Comparison of ENCODE assay signal across 20 cellular contexts in the genomic region with DNA sequence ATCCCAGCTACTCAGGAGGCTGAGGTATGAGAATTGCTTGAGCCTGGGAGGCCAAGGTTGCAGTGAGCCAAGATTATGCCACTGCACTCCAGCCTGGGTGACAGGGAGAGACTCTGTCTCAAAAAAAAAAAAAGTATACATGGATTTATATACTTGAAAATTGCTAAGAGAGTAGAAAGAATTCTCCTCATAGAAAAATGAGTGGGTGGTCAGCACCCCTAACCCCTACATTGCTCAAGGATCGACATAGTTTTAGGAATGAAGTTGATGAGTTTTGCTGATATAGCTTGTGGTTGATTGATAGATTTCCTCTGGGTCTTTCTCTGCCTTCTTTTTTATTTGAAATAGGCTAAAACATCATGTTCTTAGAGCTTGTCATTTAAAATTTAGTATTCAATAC. TPM values are rescaled to one million over a fixed set of nuclear protein-coding genes. Genes with fewer than 3 reads are reported as not detected.
DNase-seq lines count a peak whose midpoint lies in the region; ATAC-seq and TF ChIP-seq lines count a peak whose summit lies in the region.
"Had no signal": no experiment of that assay in that cellular context is flagged by ENCODE, and none has a peak within 500 bp of the region (broad histone marks: within the 10 kb centered on the region; RNA-seq: fewer than 3 reads in every experiment).

No MANE protein-coding gene starts in this region.

- H3K27ac ChIP-seq in cardiac muscle cell (peak overlapping the region; percentile 12), right cardiac atrium (ENCODE audit: low read length) (no peak overlapping the region), esophagus squamous epithelium (no peak overlapping the region)
- H3K27ac ChIP-seq: BLaER1 had no signal

- no peaks in the 10 kb centered on the region for H3K9me3 Mint-ChIP-seq in memory B cell
- H3K9me3 Mint-ChIP-seq: CD14-positive monocyte; CD4-positive, CD25-positive, alpha-beta regulatory T cell; CD8-positive, alpha-beta memory T cell had no signal

- peaks cover 23% of the 10 kb centered on the region for H3K4me1 ChIP-seq in cardiac muscle cell (ENCODE audit: low read depth)
- H3K4me1 ChIP-seq in right cardiac atrium (ENCODE audit: control insufficient read depth, insufficient read depth, low read length), result no peaks in the 10 kb centered on the region
- H3K4me1 ChIP-seq in esophagus squamous epithelium, result peaks cover 0 to 14% (median 0%) of the 10 kb centered on the region in 3 donors

- H3K27me3 ChIP-seq in cardiac muscle cell (no peaks in the 10 kb centered on the region), right cardiac atrium (ENCODE audit: control insufficient read depth, insufficient read depth) (no peaks in the 10 kb centered on the region), esophagus squamous epithelium (no peaks in the 10 kb centered on the region)
- H3K27me3 ChIP-seq: BE2C, BLaER1 had no signal

- DNase-seq in cardiac muscle cell (ENCODE audit: low read depth in 1 of 2, low spot score in 1 of 2) (no peak), right cardiac atrium (no peak), T-helper 17 cell (no peak), memory B cell (ENCODE audit: low spot score in 2 of 2) (no peak), kidney glomerular epithelial cell (lab: John Stamatoyannopoulos, UW) (no peak), esophagus squamous epithelium (lab: John Stamatoyannopoulos, UW) (no peak)
- DNase-seq: 8988T; ACHN; BE2C; C1 segment of cervical spinal cord; CD4-positive, alpha-beta memory T cell; CD4-positive, CD25-positive, alpha-beta regulatory T cell; CD8-positive, alpha-beta memory T cell; COR-L47; DMS 273 treated with DMSO at 0.1 percent for 48 hours; DMS153; DMS79 treated with DMSO at 0.1 percent for 48 hours; GF-D8 had no signal

- H3K4me3 ChIP-seq in cardiac muscle cell (no peak overlapping the region), right cardiac atrium (ENCODE audit: low read length) (no peak overlapping the region), esophagus squamous epithelium (no peak overlapping the region)
- H3K4me3 ChIP-seq: BLaER1 had no signal

- peak overlapping the region; percentile 86 for H3K27ac Mint-ChIP-seq in T-helper 17 cell
- H3K27ac Mint-ChIP-seq in memory B cell, result peak overlapping the region; percentile 48
- H3K27ac Mint-ChIP-seq: CD14-positive monocyte had no signal

- H3K9me3 ChIP-seq in cardiac muscle cell (ENCODE audit: low read depth) (no peaks in the 10 kb centered on the region), right cardiac atrium (ENCODE audit: control insufficient read depth, low read length) (no peaks in the 10 kb centered on the region), T-helper 17 cell (ENCODE audit: control insufficient read depth, low read length, poor library complexity, severe bottlenecking) (no peaks in the 10 kb centered on the region), esophagus squamous epithelium (no peaks in the 10 kb centered on the region)
- H3K9me3 ChIP-seq: BE2C, BLaER1 had no signal

- peaks cover 8% of the 10 kb centered on the region for H3K36me3 Mint-ChIP-seq in T-helper 17 cell (ENCODE audit: low read depth)
- H3K36me3 Mint-ChIP-seq in memory B cell, result peaks cover 16% of the 10 kb centered on the region

- no peak for ATAC-seq in right cardiac atrium
- ATAC-seq in T-helper 17 cell, result no peak
- no peak for ATAC-seq in memory B cell (ENCODE audit: low read depth)

- no peak for TF ChIP-seq CTCF in cardiac muscle cell (IDR thresholded peaks at IDR 0.05; ENCODE audit: low read depth, low read length)
- TF ChIP-seq CTCF in esophagus squamous epithelium (IDR thresholded peaks at IDR 0.05), result no peak

- no peaks in the 10 kb centered on the region for H3K27me3 Mint-ChIP-seq in T-helper 17 cell
- no peaks in the 10 kb centered on the region for H3K27me3 Mint-ChIP-seq in memory B cell
- H3K27me3 Mint-ChIP-seq: CD4-positive, alpha-beta memory T cell; CD4-positive, CD25-positive, alpha-beta regulatory T cell; CD8-positive, alpha-beta memory T cell had no signal

- H3K36me3 ChIP-seq in cardiac muscle cell (no peaks in the 10 kb centered on the region), esophagus squamous epithelium (no peaks in the 10 kb centered on the region)
- H3K36me3 ChIP-seq: BLaER1 had no signal

- TF ChIP-seq POLR2A in esophagus squamous epithelium (IDR thresholded peaks at IDR 0.05), result no peak

- no peak overlapping the region for H3K4me3 Mint-ChIP-seq in T-helper 17 cell
- no peak overlapping the region for H3K4me3 Mint-ChIP-seq in memory B cell
- H3K4me3 Mint-ChIP-seq: CD14-positive monocyte had no signal

- H3K4me1 Mint-ChIP-seq in T-helper 17 cell, result peaks cover 64% of the 10 kb centered on the region
- peaks cover 48% of the 10 kb centered on the region for H3K4me1 Mint-ChIP-seq in memory B cell

- intact Hi-C loops in right cardiac atrium (cut with DNase I), result no loop called here
- intact Hi-C loops in esophagus squamous epithelium (cut with DNase I), result no loop called here

- whole genome bisulfite sequencing in right cardiac atrium, result 80% methylated on average over 1 of the region's 1 CpG
- 77 to 96% methylated on average over 1 of the region's 1 CpG for WGBS in esophagus squamous epithelium, 2 donors

RNA-seq across cellular contexts. Expression of a gene that starts 58.9 kb away (rescaled TPM):
- total RNA-seq in cardiac muscle cell, result 39.5 and 56.2 TPM in 2 replicates
- 45.5 and 46.6 TPM in 2 replicates for polyA plus RNA-seq in cardiac muscle cell
- 10 to 100 TPM in 1 of 4 donors, 1 to 10 TPM in 3; 7.2 to 13.8 (median 8.8) TPM for total RNA-seq in right cardiac atrium
- 3.8 TPM for polyA plus RNA-seq in right cardiac atrium
- total RNA-seq in T-helper 17 cell, result 100 to 1,000 TPM; 292 to 348 TPM
- total RNA-seq in esophagus squamous epithelium, result 10 to 100 TPM; 11.6 to 29.8 (median 22.4) TPM
